ENCODE assay signal across 11 cellular contexts in genomic region chr5:158485604-158486081, GRCh38.
DNase-seq lines count a peak whose midpoint lies in the region; ATAC-seq and TF ChIP-seq lines count a peak whose summit lies in the region.
"Had no signal": no experiment of that assay in that cellular context is flagged by ENCODE, and none has a peak within 500 bp of the region (broad histone marks: within the 10 kb centered on the region; RNA-seq: fewer than 3 reads in every experiment).

No MANE protein-coding gene starts in this region.

- no peak overlapping the region for H3K23ac ChIP-seq in neuronal stem cell (ENCODE audit: low read depth, low read length, poor library complexity)

- no peak overlapping the region for H2AFZ ChIP-seq in neuronal stem cell (ENCODE audit: low read length)

- H3K9ac ChIP-seq in neuronal stem cell (ENCODE audit: low read depth, low read length, poor library complexity), result no peak overlapping the region

- H3K4ac ChIP-seq in neuronal stem cell (ENCODE audit: low read length), result no peak overlapping the region

- H3K4me1 ChIP-seq in lung (ENCODE audit: control insufficient read depth in 2 of 2, insufficient read depth in 2 of 2, low read length in 2 of 2) (peaks cover 1 to 12% of the 10 kb centered on the region in 2 donors), spleen (no peaks in the 10 kb centered on the region), neuronal stem cell (ENCODE audit: control insufficient read depth in 2 of 2, insufficient read depth in 1 of 2, low read depth in 1 of 2, low read length in 2 of 2) (peaks cover 3 to 14% of the 10 kb centered on the region in 2 donors)

- no peaks in the 10 kb centered on the region for H3K79me1 ChIP-seq in neuronal stem cell (ENCODE audit: low read depth, low read length)

- intact Hi-C loops in spleen (cut with DNase I; ENCODE audit: low total_unique reads), result no loop called here

- H3K36me3 ChIP-seq in lung (ENCODE audit: control insufficient read depth in 2 of 2, insufficient read depth in 2 of 2, low read length in 2 of 2), result no peaks in the 10 kb centered on the region
- no peaks in the 10 kb centered on the region for H3K36me3 ChIP-seq in spleen
- no peaks in the 10 kb centered on the region for H3K36me3 ChIP-seq in neuronal stem cell (replicated peaks in 1 of 2; ENCODE audit: control insufficient read depth in 2 of 2, insufficient read depth in 2 of 2, low read length in 2 of 2)
- H3K36me3 ChIP-seq: ovary had no signal

- H3K9me3 ChIP-seq in lung (ENCODE audit: control insufficient read depth in 2 of 2, insufficient read depth in 1 of 2, low read length in 1 of 2) (no peaks in the 10 kb centered on the region), spleen (no peaks in the 10 kb centered on the region), neuronal stem cell (replicated peaks in 1 of 2; ENCODE audit: control insufficient read depth in 2 of 2, insufficient read depth in 1 of 2, low read depth in 1 of 2, low read length in 2 of 2) (no peaks in the 10 kb centered on the region)
- H3K9me3 ChIP-seq: ovary had no signal

- H2BK120ac ChIP-seq in neuronal stem cell (ENCODE audit: low read depth, low read length), result no peak overlapping the region

- H2BK12ac ChIP-seq in neuronal stem cell (ENCODE audit: low read length), result no peak overlapping the region

- H3K27me3 ChIP-seq in lung (ENCODE audit: control insufficient read depth, insufficient read depth), result no peaks in the 10 kb centered on the region
- H3K27me3 ChIP-seq in spleen (replicated peaks in 1 of 7), result no peaks in the 10 kb centered on the region
- H3K27me3 ChIP-seq in neuronal stem cell (ENCODE audit: control insufficient read depth in 3 of 3, insufficient read depth in 3 of 3, low read depth in 1 of 3, low read length in 3 of 3), result no peaks in the 10 kb centered on the region
- H3K27me3 ChIP-seq: ovary had no signal

- no peak overlapping the region for H4K91ac ChIP-seq in neuronal stem cell (ENCODE audit: low read depth, low read length, poor library complexity)

- H3K27ac ChIP-seq in lung (ENCODE audit: low read depth in 1 of 2, low read length in 1 of 2) (peak overlapping the region in 1 of 2 donors; percentile 36), spleen (no peak overlapping the region), neuronal stem cell (replicated peaks; ENCODE audit: low read length) (no peak overlapping the region)
- H3K27ac ChIP-seq: C4-2B, ovary had no signal

- TF ChIP-seq CTCF in lung (IDR thresholded peaks at IDR 0.05; ENCODE audit: control extremely low read depth, extremely low read depth), result no peak
- no peak for TF ChIP-seq CTCF in spleen (IDR thresholded peaks at IDR 0.05 in 8 of 11, conservative IDR thresholded peaks at IDR 0.05 in 3 of 11)

- H4K8ac ChIP-seq in neuronal stem cell (ENCODE audit: low read depth, low read length), result no peak overlapping the region

- H2BK5ac ChIP-seq in neuronal stem cell (ENCODE audit: low read length), result no peak overlapping the region

- H2BK15ac ChIP-seq in neuronal stem cell (ENCODE audit: low read length), result no peak overlapping the region

- no peak overlapping the region for H2AK5ac ChIP-seq in neuronal stem cell (ENCODE audit: low read depth, low read length)

- DNase-seq in GM04504 (ENCODE audit: low read depth), result peak; percentile 71
- DNase-seq in fibroblast of gingiva (ENCODE audit: low read depth), result peak; percentile 91
- peak; percentile 32 for DNase-seq in lung (ENCODE audit: low spot score)
- DNase-seq in stromal cell of bone marrow (ENCODE audit: low read depth), result peak; percentile 53
- no peak for DNase-seq in NCI-H526 (lab: John Stamatoyannopoulos, UW)
- no peak for DNase-seq in spleen
- no peak for DNase-seq in NCI-H2107 (lab: John Stamatoyannopoulos, UW)
- no peak for DNase-seq in neuronal stem cell (ENCODE audit: low spot score)
- DNase-seq: stimulated activated CD4-positive, alpha-beta T cell treated with anti-CD3 and anti-CD28 coated beads, Interleukin-1b, Interleukin-23, amount 100 ng/mL, for 48 hours had no signal

- WGBS in lung, 2 donors, result 53 to 79% methylated on average over 6 of the region's 6 CpGs
- WGBS in spleen, 5 donors, result 62 to 90% (median 86%) methylated on average over 6 of the region's 6 CpGs
- no CpG with 5 or more reads among the region's 6 CpGs for WGBS in neuronal stem cell (ENCODE audit: extremely low coverage in 2 of 2, insufficient read length in 2 of 2, insufficient replicate concordance in 1 of 2), 2 donors

- no peak overlapping the region for H3K4me2 ChIP-seq in neuronal stem cell (ENCODE audit: insufficient read depth, low read length, poor library complexity, severe bottlenecking)

- H3K18ac ChIP-seq in neuronal stem cell (ENCODE audit: low read length), result no peak overlapping the region

- TF ChIP-seq POLR2A in spleen (IDR thresholded peaks at IDR 0.05), result no peak

- H3K4me3 ChIP-seq in lung, result no peak overlapping the region
- no peak overlapping the region for H3K4me3 ChIP-seq in spleen
- H3K4me3 ChIP-seq in neuronal stem cell (ENCODE audit: low read length in 2 of 2), result no peak overlapping the region
- H3K4me3 ChIP-seq: ovary had no signal

- no peak overlapping the region for H3K14ac ChIP-seq in neuronal stem cell (ENCODE audit: low read length)

- ATAC-seq in lung (ENCODE audit: insufficient read depth, low FRiP score), result no peak

Comparison
In these comparisons a context has a peak if more than half of its experiments do, and no peak if none do; other contexts are left out.
1. DNase-seq: peak in GM04504 (single experiment), fibroblast of gingiva (single experiment), lung (single experiment) and stromal cell of bone marrow (single experiment); none in NCI-H526 (0 of 2), spleen (single experiment), NCI-H2107 (single experiment) and neuronal stem cell (single experiment).